Comparison of ENCODE assay signal across 9 cellular contexts in the genomic region with DNA sequence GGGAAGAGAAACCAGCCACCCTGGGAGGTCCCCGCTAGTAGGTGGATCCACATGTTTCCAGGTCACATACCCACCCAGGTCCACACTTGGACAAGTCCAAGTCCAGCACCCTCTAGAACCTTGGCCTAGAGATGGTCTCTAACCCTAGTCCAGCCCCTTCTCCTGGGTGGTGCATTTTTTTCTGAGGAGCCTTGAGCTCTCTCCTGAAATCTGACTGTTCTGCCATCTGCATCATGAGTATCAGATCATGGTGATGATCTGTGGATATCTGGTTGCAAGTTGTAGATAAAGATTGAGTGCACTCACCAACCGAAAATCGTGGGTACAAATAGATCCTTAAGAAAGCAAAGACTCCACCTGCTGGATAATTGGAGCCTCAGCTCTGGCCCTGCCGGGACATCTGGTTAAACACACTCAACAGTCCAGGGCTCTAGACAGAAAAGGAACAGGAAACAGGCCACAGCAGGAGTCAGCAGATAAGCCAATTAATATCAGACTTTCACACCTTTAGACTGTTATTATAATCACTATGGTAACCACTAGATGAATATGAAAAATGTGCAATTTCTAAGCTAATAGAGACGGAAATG. TPM values are rescaled to one million over a fixed set of nuclear protein-coding genes. Genes with fewer than 3 reads are reported as not detected.
A peak's percentile ranks its signal among the peaks of the same experiment; 100 is the strongest.
DNase-seq lines count a peak whose midpoint lies in the region; ATAC-seq and TF ChIP-seq lines count a peak whose summit lies in the region.
"Had no signal": no experiment of that assay in that cellular context is flagged by ENCODE, and none has a peak within 500 bp of the region (broad histone marks: within the 10 kb centered on the region; RNA-seq: fewer than 3 reads in every experiment).

No MANE protein-coding gene starts in this region.

- H3K4me1 Mint-ChIP-seq in central memory CD8-positive, alpha-beta T cell: peaks cover 29% of the 10 kb centered on the region
- H3K4me1 Mint-ChIP-seq in activated naive CD4-positive, alpha-beta T cell treated with anti-CD3 and anti-CD28 coated beads for 36 hours (ENCODE audit: low read depth): peaks cover 18% of the 10 kb centered on the region

- WGBS in right cardiac atrium: 38% methylated on average over 5 of the region's 5 CpGs

- no peaks in the 10 kb centered on the region for H3K9me3 Mint-ChIP-seq in central memory CD8-positive, alpha-beta T cell
- no peaks in the 10 kb centered on the region for H3K9me3 Mint-ChIP-seq in activated naive CD4-positive, alpha-beta T cell treated with anti-CD3 and anti-CD28 coated beads for 36 hours
- H3K9me3 Mint-ChIP-seq: CD4-positive, alpha-beta T cell had no signal

- CTCF ChIA-PET in activated naive CD4-positive, alpha-beta T cell treated with anti-CD3 and anti-CD28 coated beads for 36 hours (lab: Charles Lee): interaction anchor here (0.5 to 2.0 kb wide), 5 partner anchors 12 to 533 kb away, joined by 3 to 9 read pairs (median 4); no protein-coding TSS in a partner anchor

- H3K27me3 Mint-ChIP-seq in central memory CD8-positive, alpha-beta T cell: no peaks in the 10 kb centered on the region
- H3K27me3 Mint-ChIP-seq in activated naive CD4-positive, alpha-beta T cell treated with anti-CD3 and anti-CD28 coated beads for 36 hours (ENCODE audit: low read depth): no peaks in the 10 kb centered on the region
- H3K27me3 Mint-ChIP-seq: CD4-positive, alpha-beta T cell had no signal

- H3K27me3 ChIP-seq in left ventricle myocardium inferior (ENCODE audit: low read depth) (peaks cover 33% of the 10 kb centered on the region), right cardiac atrium (ENCODE audit: control insufficient read depth, insufficient read depth) (no peaks in the 10 kb centered on the region)

- H3K4me3 Mint-ChIP-seq in central memory CD8-positive, alpha-beta T cell: no peak overlapping the region
- H3K4me3 Mint-ChIP-seq in activated naive CD4-positive, alpha-beta T cell treated with anti-CD3 and anti-CD28 coated beads for 36 hours: no peak overlapping the region
- H3K4me3 Mint-ChIP-seq: CD4-positive, alpha-beta T cell had no signal

- H3K27ac Mint-ChIP-seq in central memory CD8-positive, alpha-beta T cell (ENCODE audit: low read depth): peak overlapping the region; percentile 74
- no peak overlapping the region for H3K27ac Mint-ChIP-seq in activated naive CD4-positive, alpha-beta T cell treated with anti-CD3 and anti-CD28 coated beads for 36 hours
- H3K27ac Mint-ChIP-seq: CD4-positive, alpha-beta T cell had no signal

- ATAC-seq in right cardiac atrium (no peak), GM21390 (IDR thresholded peaks at IDR 0.05; ENCODE audit: unreplicated experiment) (no peak), GM18870 (IDR thresholded peaks at IDR 0.05; ENCODE audit: unreplicated experiment) (no peak)
- ATAC-seq in central memory CD8-positive, alpha-beta T cell (replicated peaks; ENCODE audit: extremely low read depth, poor library complexity, severe bottlenecking): no peak

- no peak for DNase-seq in left ventricle myocardium inferior
- no peak for DNase-seq in right cardiac atrium
- peak; percentile 48 for DNase-seq in NCI-H446 treated with DMSO at 0.1 percent for 48 hours (lab: John Stamatoyannopoulos, UW)
- no peak for DNase-seq in central memory CD8-positive, alpha-beta T cell (ENCODE audit: low spot score in 2 of 2)
- no peak for DNase-seq in activated naive CD4-positive, alpha-beta T cell treated with anti-CD3 and anti-CD28 coated beads for 36 hours
- no peak for DNase-seq in GM20000 (ENCODE audit: low spot score)
- DNase-seq: CD4-positive, alpha-beta T cell had no signal

- no peaks in the 10 kb centered on the region for H3K4me1 ChIP-seq in left ventricle myocardium inferior
- no peaks in the 10 kb centered on the region for H3K4me1 ChIP-seq in right cardiac atrium (ENCODE audit: control insufficient read depth, insufficient read depth, low read length)

- H3K36me3 ChIP-seq in left ventricle myocardium inferior: no peaks in the 10 kb centered on the region

- TF ChIP-seq CTCF in left ventricle myocardium inferior (IDR thresholded peaks at IDR 0.05; ENCODE audit: borderline replicate concordance): peak; percentile 23
- no peak for TF ChIP-seq CTCF in GM20000 (IDR thresholded peaks at IDR 0.05; ENCODE audit: extremely low read depth, missing control alignments)

- no peaks in the 10 kb centered on the region for H3K9me3 ChIP-seq in left ventricle myocardium inferior (replicated peaks)
- no peaks in the 10 kb centered on the region for H3K9me3 ChIP-seq in right cardiac atrium (ENCODE audit: control insufficient read depth, low read length)

- intact Hi-C loops in left ventricle myocardium inferior (cut with micrococcal nuclease): no loop called here
- intact Hi-C loops in right cardiac atrium (cut with DNase I): no loop called here
- intact Hi-C loops in activated naive CD4-positive, alpha-beta T cell treated with anti-CD3 and anti-CD28 coated beads for 36 hours (cut with micrococcal nuclease): no loop called here

- no peaks in the 10 kb centered on the region for H3K36me3 Mint-ChIP-seq in central memory CD8-positive, alpha-beta T cell (ENCODE audit: insufficient read depth)
- no peaks in the 10 kb centered on the region for H3K36me3 Mint-ChIP-seq in activated naive CD4-positive, alpha-beta T cell treated with anti-CD3 and anti-CD28 coated beads for 36 hours (ENCODE audit: low read depth)

- H3K4me3 ChIP-seq in left ventricle myocardium inferior (no peak overlapping the region), right cardiac atrium (ENCODE audit: low read length) (no peak overlapping the region)

- H3K27ac ChIP-seq in left ventricle myocardium inferior (replicated peaks): no peak overlapping the region
- H3K27ac ChIP-seq in right cardiac atrium (ENCODE audit: low read length): no peak overlapping the region

RNA-seq across cellular contexts. Expression of gene GPR12, which starts 41.1 kb away (rescaled TPM):
- 0.14 TPM for total RNA-seq in left ventricle myocardium inferior
- total RNA-seq in right cardiac atrium: not detected
- not detected for polyA plus RNA-seq in right cardiac atrium
- total RNA-seq in activated naive CD4-positive, alpha-beta T cell treated with anti-CD3 and anti-CD28 coated beads for 36 hours: not detected
- total RNA-seq: CD4-positive, alpha-beta T cell had no signal
